In genomic region chr11:30322826-30323710, GRCh38 we compare ENCODE assay signal across 8 cellular contexts. TPM values are rescaled to one million over a fixed set of nuclear protein-coding genes. Genes with fewer than 3 reads are reported as not detected.
A peak's percentile ranks its signal among the peaks of the same experiment; 100 is the strongest.
DNase-seq lines count a peak whose midpoint lies in the region; ATAC-seq and TF ChIP-seq lines count a peak whose summit lies in the region.

Gene ARL14EP (plus strand): TSS chr11:30323104. CDS start chr11:30330949, 7,845 bp downstream.

- DNase-seq in COR-L47 (lab: John Stamatoyannopoulos, UW) (peak; percentile 95), HUDEP-2 (lab: John Stamatoyannopoulos, UW; ENCODE audit: unreplicated experiment in 76 of 76) (peak; percentile 34 to 94 (median 85)), NT2/D1 (ENCODE audit: low read depth, low spot score) (peak; percentile 87), endodermal cell (peak; percentile 97), mesenteric fat pad (ENCODE audit: low spot score) (peak; percentile 95)
- DNase-seq in activated CD8-positive, alpha-beta memory T cell treated with anti-CD3 and anti-CD28 coated beads, Interleukin-2, amount 50 U/mL, for 1 hour (ENCODE audit: extremely low read depth) = peak; percentile 71
- peak; percentile 70 for DNase-seq in stimulated activated CD8-positive, alpha-beta memory T cell treated with anti-CD3 and anti-CD28 coated beads, Interleukin-15, amount 100 ng/mL, for 24 hours (ENCODE audit: low read depth)

- peaks cover 15% of the 10 kb centered on the region for H3K36me3 ChIP-seq in NT2/D1 (ENCODE audit: insufficient read depth, insufficient read length, low read length)
- peaks cover 12% of the 10 kb centered on the region for H3K36me3 ChIP-seq in endodermal cell (ENCODE audit: control insufficient read depth, insufficient read depth, low read length)

- peaks cover 9% of the 10 kb centered on the region for H3K27me3 Mint-ChIP-seq in endodermal cell (ENCODE audit: insufficient read depth)

- H3K4me3 ChIP-seq in NT2/D1 (ENCODE audit: insufficient read length, low read depth) (peak within 1 kb of the TSS; percentile 88), endodermal cell (ENCODE audit: low read length) (peak within 1 kb of the TSS; percentile 99)

- no peaks in the 10 kb centered on the region for H3K9me3 Mint-ChIP-seq in endodermal cell

- H3K27ac ChIP-seq in endodermal cell (ENCODE audit: low read depth, low read length) = peak within 1 kb of the TSS; percentile 92

- 3 to 5% methylated on average over 17 to 51 of the region's 51 CpGs for WGBS in endodermal cell (ENCODE audit: insufficient coverage in 1 of 2, insufficient read length in 1 of 2), 2 experiments

- TF ChIP-seq CTCF in endodermal cell (conservative IDR thresholded peaks at IDR 0.05) = no peak

- peak within 1 kb of the TSS; percentile 97 for H3K9ac ChIP-seq in NT2/D1 (ENCODE audit: insufficient read length, low read depth)
- H3K9ac ChIP-seq in endodermal cell (ENCODE audit: extremely low read depth, low read length, poor library complexity, severe bottlenecking) = peak within 1 kb of the TSS; percentile 85

- peak within 1 kb of the TSS; percentile 98 for H3K27ac Mint-ChIP-seq in endodermal cell

- peaks cover 5% of the 10 kb centered on the region for H3K36me3 Mint-ChIP-seq in endodermal cell (ENCODE audit: low read depth)

- peak; percentile 99 for ATAC-seq in GM21381 (IDR thresholded peaks at IDR 0.05; ENCODE audit: unreplicated experiment)

- H3K9me3 ChIP-seq in NT2/D1 (ENCODE audit: insufficient read depth, low read length) (no peaks in the 10 kb centered on the region), endodermal cell (ENCODE audit: control insufficient read depth, low read length) (no peaks in the 10 kb centered on the region)

- H3K27me3 ChIP-seq in NT2/D1 (ENCODE audit: insufficient read depth, insufficient read length) (no peaks in the 10 kb centered on the region), endodermal cell (ENCODE audit: control insufficient read depth, insufficient read depth, low read length, poor library complexity, severe bottlenecking) (peaks cover 9% of the 10 kb centered on the region)

- H3K4me1 Mint-ChIP-seq in endodermal cell = peaks cover 12% of the 10 kb centered on the region

- H3K4me1 ChIP-seq in NT2/D1 (ENCODE audit: insufficient read depth, insufficient read length) = no peaks in the 10 kb centered on the region
- H3K4me1 ChIP-seq in endodermal cell (ENCODE audit: control insufficient read depth, insufficient read depth, low read length) = peaks cover 3% of the 10 kb centered on the region

- H3K4me3 Mint-ChIP-seq in endodermal cell = peak within 1 kb of the TSS; percentile 90

RNA-seq across cellular contexts. Expression of gene ARL14EP, which starts in this region (rescaled TPM):
- total RNA-seq in endodermal cell (10 to 100 TPM; 22.2 to 25.3 TPM), mesenteric fat pad (21.5 TPM)
- polyA plus RNA-seq in endodermal cell (2013, experiment 1 of 2) = 25.4 TPM
- polyA plus RNA-seq in endodermal cell (2013, experiment 2 of 2) = 26.4 TPM

Comparison
In these comparisons a context has a peak if more than half of its experiments do, and no peak if none do; other contexts are left out.
1. Peak in every context shown above with its lines: DNase-seq, ATAC-seq, H3K4me3 ChIP-seq and H3K27ac ChIP-seq.